Comparison of ENCODE assay signal across 9 cellular contexts in genomic region chr10:58152698-58153263, GRCh38.
A peak's percentile ranks its signal among the peaks of the same experiment; 100 is the strongest.
DNase-seq lines count a peak whose midpoint lies in the region; ATAC-seq, FAIRE-seq and TF ChIP-seq lines count a peak whose summit lies in the region.
"Had no signal": no experiment of that assay in that cellular context is flagged by ENCODE, and none has a peak within 500 bp of the region (broad histone marks: within the 10 kb centered on the region; RNA-seq: fewer than 3 reads in every experiment).

No MANE protein-coding gene starts in this region.

- H3K9me3 Mint-ChIP-seq in CD4-positive, alpha-beta T cell = no peaks in the 10 kb centered on the region
- H3K9me3 Mint-ChIP-seq in stimulated activated naive CD8-positive, alpha-beta T cell treated with anti-CD3 and anti-CD28 coated beads, Interleukin-15, amount 100 ng/mL, for 72 hours = no peaks in the 10 kb centered on the region

- H3K9ac ChIP-seq in HepG2 (ENCODE audit: insufficient read depth, low read depth, low read length) = no peak overlapping the region

- intact Hi-C loops in CD4-positive, alpha-beta T cell (cut with DNase I, micrococcal nuclease) = loop anchor here in 1 of 2 experiments (5.0 kb wide), 1 partner anchor 815 kb away; no protein-coding TSS in a partner anchor
- intact Hi-C loops in HepG2 (cut with micrococcal nuclease; ENCODE audit: unreplicated experiment) = loop anchor here (1.0 to 5.0 kb wide), 3 partner anchors 435 to 815 kb away; no protein-coding TSS in a partner anchor

- peak; percentile 32 for TF ChIP-seq RAD21 in HepG2 (CRISPR knock-in tag; IDR thresholded peaks at IDR 0.05)

- H3K27ac Mint-ChIP-seq in CD4-positive, alpha-beta T cell = no peak overlapping the region
- no peak overlapping the region for H3K27ac Mint-ChIP-seq in stimulated activated naive CD8-positive, alpha-beta T cell treated with anti-CD3 and anti-CD28 coated beads, Interleukin-15, amount 100 ng/mL, for 72 hours

- H3K27ac ChIP-seq in CD4-positive, alpha-beta T cell (ENCODE audit: low read depth, low read length) = no peak overlapping the region
- H3K27ac ChIP-seq in caudate nucleus (ENCODE audit: low read depth, low read length) (no peak overlapping the region), HepG2 (ENCODE audit: extremely low read length, insufficient read depth, low read length) (no peak overlapping the region)
- H3K27ac ChIP-seq: neutrophil had no signal

- TF ChIP-seq CTCF in CD4-positive, alpha-beta T cell (IDR thresholded peaks at IDR 0.05) = peak; percentile 33
- TF ChIP-seq CTCF in LNCAP (IDR thresholded peaks at IDR 0.05) (peak; percentile 80), HepG2 (CRISPR knock-in tag; IDR thresholded peaks at IDR 0.05) (peak; percentile 67)

- no peak for TF ChIP-seq POLR2A in HepG2 (IDR thresholded peaks at IDR 0.05; ENCODE audit: insufficient read depth in 1 of 2, low read depth in 2 of 2, low read length in 2 of 2)

- CTCF ChIA-PET in CD4-positive, alpha-beta T cell (lab: Charles Lee) = no interaction called here
- CTCF ChIA-PET in HepG2 (lab: Yijun Ruan, JAX; ENCODE audit: low intra/inter-chr PET ratio, low total read pairs) = no interaction called here

- no TSS peak for BruUV-seq in HepG2 (replicated peaks; lab: Mats Ljungman, UMichigan)

- no peaks in the 10 kb centered on the region for H3K27me3 ChIP-seq in CD4-positive, alpha-beta T cell (ENCODE audit: control insufficient read depth, insufficient read depth, low read length)
- H3K27me3 ChIP-seq in HepG2 (ENCODE audit: control insufficient read depth in 1 of 2, insufficient read depth in 2 of 2, low read length in 2 of 2) = no peaks in the 10 kb centered on the region

- H3K4me2 ChIP-seq in HepG2 (ENCODE audit: low read depth, low read length) = no peak overlapping the region

- H3K9me3 ChIP-seq in CD4-positive, alpha-beta T cell (ENCODE audit: control insufficient read depth, low read length) = no peaks in the 10 kb centered on the region
- no peaks in the 10 kb centered on the region for H3K9me3 ChIP-seq in HepG2 (ENCODE audit: low read length)
- H3K9me3 ChIP-seq: neutrophil had no signal

- H3K4me1 Mint-ChIP-seq in CD4-positive, alpha-beta T cell (ENCODE audit: low read depth) = no peaks in the 10 kb centered on the region
- H3K4me1 Mint-ChIP-seq in stimulated activated naive CD8-positive, alpha-beta T cell treated with anti-CD3 and anti-CD28 coated beads, Interleukin-15, amount 100 ng/mL, for 72 hours = no peaks in the 10 kb centered on the region

- TF ChIP-seq EP300 in HepG2 (IDR thresholded peaks at IDR 0.05; ENCODE audit: low read depth in 2 of 2, low read length in 2 of 2) (no peak), HepG2 (CRISPR knock-in tag; IDR thresholded peaks at IDR 0.05; ENCODE audit: borderline replicate concordance) (no peak)

- H2AFZ ChIP-seq in HepG2 (ENCODE audit: low read length) = no peak overlapping the region

- no peak for FAIRE-seq in HepG2 (lab: Jason Lieb, UNC)

- H3K4me3 Mint-ChIP-seq in CD4-positive, alpha-beta T cell = no peak overlapping the region
- no peak overlapping the region for H3K4me3 Mint-ChIP-seq in stimulated activated naive CD8-positive, alpha-beta T cell treated with anti-CD3 and anti-CD28 coated beads, Interleukin-15, amount 100 ng/mL, for 72 hours

- DNase-seq in CD4-positive, alpha-beta T cell = peak in 6 of 10 experiments; percentile 1 to 34 (median 6)
- peak; percentile 46 for DNase-seq in SW480 (ENCODE audit: low spot score)
- peak in 49 of 61 donors; percentile 1 to 78 (median 20) for DNase-seq in caudate nucleus (lab: John Stamatoyannopoulos, UW)
- peak; percentile 51 for DNase-seq in HepG2 (ENCODE audit: low spot score)
- DNase-seq in stimulated activated naive CD8-positive, alpha-beta T cell treated with anti-CD3 and anti-CD28 coated beads, Interleukin-15, amount 100 ng/mL, for 72 hours = peak; percentile 13 to 34
- DNase-seq in germinal center (ENCODE audit: low spot score) = no peak

- no peaks in the 10 kb centered on the region for H3K79me2 ChIP-seq in HepG2 (ENCODE audit: insufficient read depth, low read length)

- WGBS in HepG2 (ENCODE audit: low lambda C conversion rate) = 7% methylated on average over 7 of the region's 7 CpGs

- in situ Hi-C loops in HepG2 (cut with HindIII; ENCODE audit: extremely low pct_ligation_motif_present, low pct_unique_long_range_greater_than_20kb) = no loop called here

- H3K27me3 Mint-ChIP-seq in CD4-positive, alpha-beta T cell = peaks cover 44% of the 10 kb centered on the region
- H3K27me3 Mint-ChIP-seq in stimulated activated naive CD8-positive, alpha-beta T cell treated with anti-CD3 and anti-CD28 coated beads, Interleukin-15, amount 100 ng/mL, for 72 hours = peaks cover 44% of the 10 kb centered on the region

- H3K36me3 Mint-ChIP-seq in CD4-positive, alpha-beta T cell (ENCODE audit: low read depth) = no peaks in the 10 kb centered on the region

- H3K36me3 ChIP-seq in HepG2 (replicated peaks in 1 of 2; ENCODE audit: control insufficient read depth in 1 of 2, insufficient read depth in 2 of 2, low read length in 2 of 2) = no peaks in the 10 kb centered on the region
- H3K36me3 ChIP-seq: neutrophil had no signal

- H3K4me3 ChIP-seq in HepG2 (replicated peaks in 1 of 3; ENCODE audit: insufficient read depth in 1 of 3, low read depth in 2 of 3, low read length in 3 of 3) = no peak overlapping the region

- ATAC-seq in CD4-positive, alpha-beta T cell (ENCODE audit: poor library complexity) = no peak
- peak; percentile 52 for ATAC-seq in GM19023 (IDR thresholded peaks at IDR 0.05; ENCODE audit: unreplicated experiment)
- peak; percentile 54; the same call in 2 of the 3 replicates for ATAC-seq in HepG2
- peak; percentile 42 for ATAC-seq in stimulated activated naive CD8-positive, alpha-beta T cell treated with anti-CD3 and anti-CD28 coated beads, Interleukin-15, amount 100 ng/mL, for 72 hours

- H4K20me1 ChIP-seq in HepG2 (ENCODE audit: insufficient read depth, low read length) = no peaks in the 10 kb centered on the region

- POLR2A ChIA-PET in CD4-positive, alpha-beta T cell (lab: Charles Lee) = no interaction called here
- POLR2A ChIA-PET in HepG2 (lab: Yijun Ruan, JAX) = no interaction called here

- H3K4me1 ChIP-seq in HepG2 (ENCODE audit: insufficient read depth, low read length) = peaks cover 33% of the 10 kb centered on the region

TF ChIP-seq in HepG2, 621 proteins besides CTCF, POLR2A, EP300 and RAD21:
- no peak for TF ChIP-seq KDM2A (CRISPR knock-in tag; IDR thresholded peaks at IDR 0.05; ENCODE audit: borderline replicate concordance, low read depth)
- TF ChIP-seq TOE1 (CRISPR knock-in tag; IDR thresholded peaks at IDR 0.05) = no peak
- TF ChIP-seq NR2C2 (CRISPR knock-in tag; IDR thresholded peaks at IDR 0.05; ENCODE audit: borderline replicate concordance) = no peak
- no peak for TF ChIP-seq RFX5 (IDR thresholded peaks at IDR 0.05; ENCODE audit: low read depth, low read length)
- TF ChIP-seq ZNF850 (CRISPR knock-in tag; conservative IDR thresholded peaks at IDR 0.05) = no peak
- TF ChIP-seq THAP7 (CRISPR knock-in tag; IDR thresholded peaks at IDR 0.05) = no peak
- peak; percentile 36; the same call in 1 of the 2 replicates for TF ChIP-seq SMC3 (IDR thresholded peaks at IDR 0.05; ENCODE audit: low read length)
- no peak for TF ChIP-seq ZNF496 (CRISPR knock-in tag; IDR thresholded peaks at IDR 0.05; ENCODE audit: insufficient replicate concordance)
- TF ChIP-seq STAG1 (CRISPR knock-in tag; IDR thresholded peaks at IDR 0.05) = peak; percentile 60
- no peak for TF ChIP-seq PAWR (CRISPR knock-in tag; IDR thresholded peaks at IDR 0.05; ENCODE audit: borderline replicate concordance)
- TF ChIP-seq SOX6 (IDR thresholded peaks at IDR 0.05) = no peak
- no peak for TF ChIP-seq SOX6 (CRISPR knock-in tag; IDR thresholded peaks at IDR 0.05)
- TF ChIP-seq ZNF644 (CRISPR knock-in tag; IDR thresholded peaks at IDR 0.05; ENCODE audit: low read depth) = no peak
- peak; percentile 26; the same call in 1 of the 2 replicates for TF ChIP-seq MIER2 (CRISPR knock-in tag; IDR thresholded peaks at IDR 0.05)
